Comparison of ENCODE assay signal across 19 cellular contexts in the genomic region with DNA sequence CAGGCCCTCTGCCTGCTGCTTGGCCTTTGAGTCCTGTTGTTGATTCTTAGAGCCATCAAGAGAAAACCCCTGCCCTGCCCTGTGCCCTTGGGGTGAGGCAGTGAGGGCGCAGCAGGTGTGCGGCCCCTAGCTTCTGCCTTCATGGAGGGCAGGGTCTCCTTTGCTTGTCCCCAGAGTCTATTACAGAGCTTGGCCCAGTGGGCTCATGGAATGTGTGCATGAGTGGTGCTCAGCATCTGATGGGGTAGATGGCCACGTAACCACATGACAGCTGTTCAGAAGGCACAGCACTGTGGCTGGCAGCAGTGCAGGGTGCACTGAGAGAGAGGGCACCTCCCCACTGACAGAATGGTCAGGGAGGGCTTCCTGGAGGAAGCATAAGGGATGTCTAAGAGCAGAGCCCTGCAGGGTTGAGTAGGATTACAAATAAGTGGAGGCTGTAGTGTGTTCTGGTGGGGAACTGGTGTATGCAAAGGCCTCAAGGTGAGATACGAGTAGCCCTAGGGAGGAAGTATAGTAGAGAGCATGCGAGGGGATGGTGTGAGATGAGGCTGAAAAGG.
"Had no signal": no experiment of that assay in that cellular context is flagged by ENCODE, and none has a peak within 500 bp of the region (broad histone marks: within the 10 kb centered on the region; RNA-seq: fewer than 3 reads in every experiment).

No MANE protein-coding gene starts in this region.

- H3K27ac ChIP-seq: body of pancreas, cardiac muscle cell, heart left ventricle, neural progenitor cell, right lobe of liver, transverse colon, uterus had no signal

- H3K9me3 Mint-ChIP-seq: activated T-helper 17 cell treated with anti-CD3 and anti-CD28 coated beads, Interleukin-2, amount 50 U/mL, for 72 hours; dendritic cell treated with granulocyte-macrophage colony-stimulating factor and Interleukin-4, amounts not matched to agents 40 ng/mL and 50 ng/mL, for 4 days; naive B cell; neural progenitor cell; stimulated activated effector memory CD8-positive, alpha-beta T cell treated with anti-CD3 and anti-CD28 coated beads, Interleukin-12 subunit alpha, Interleukin-12 subunit beta, amount 100 ng/mL, for 72 hours had no signal

- H3K4me2 ChIP-seq: neural progenitor cell had no signal

- H3K4me3 ChIP-seq: body of pancreas, cardiac muscle cell, heart left ventricle, neural progenitor cell, right lobe of liver, transverse colon, uterus had no signal

- H3K9ac ChIP-seq: neural progenitor cell had no signal

- H2AFZ ChIP-seq: neural progenitor cell had no signal

- DNase-seq: activated CD4-positive, alpha-beta T cell treated with anti-CD3 and anti-CD28 coated beads for 1 hour; activated CD4-positive, alpha-beta T cell treated with anti-CD3 and anti-CD28 coated beads, Interleukin-2, amount 50 U/mL, for 4 hours; activated naive CD4-positive, alpha-beta T cell treated with Interleukin-2 at 50 U/mL for 16 hours; body of pancreas; effector CD4-positive, alpha-beta T cell; left ventricle myocardium superior; mammary epithelial cell; naive B cell; right lobe of liver; small intestine; stimulated activated CD4-positive, alpha-beta T cell treated with anti-CD3 and anti-CD28 coated beads, Interleukin-2, amount 100 ng/mL, for 24 hours; transverse colon; uterus had no signal

- H3K4me1 Mint-ChIP-seq: activated T-helper 17 cell treated with anti-CD3 and anti-CD28 coated beads, Interleukin-2, amount 50 U/mL, for 72 hours; naive B cell; stimulated activated effector memory CD8-positive, alpha-beta T cell treated with anti-CD3 and anti-CD28 coated beads, Interleukin-12 subunit alpha, Interleukin-12 subunit beta, amount 100 ng/mL, for 72 hours had no signal

- H3K36me3 Mint-ChIP-seq: naive B cell had no signal

- H3K9me3 ChIP-seq: body of pancreas, heart left ventricle, right lobe of liver, transverse colon, uterus had no signal

- H3K36me3 ChIP-seq: neural progenitor cell, right lobe of liver, uterus had no signal

- H3K4me3 Mint-ChIP-seq: activated T-helper 17 cell treated with anti-CD3 and anti-CD28 coated beads, Interleukin-2, amount 50 U/mL, for 72 hours; dendritic cell treated with granulocyte-macrophage colony-stimulating factor and Interleukin-4, amounts not matched to agents 40 ng/mL and 50 ng/mL, for 4 days; neural progenitor cell; stimulated activated effector memory CD8-positive, alpha-beta T cell treated with anti-CD3 and anti-CD28 coated beads, Interleukin-12 subunit alpha, Interleukin-12 subunit beta, amount 100 ng/mL, for 72 hours had no signal

- H3K27me3 Mint-ChIP-seq: activated T-helper 17 cell treated with anti-CD3 and anti-CD28 coated beads, Interleukin-2, amount 50 U/mL, for 72 hours; dendritic cell treated with granulocyte-macrophage colony-stimulating factor and Interleukin-4, amounts not matched to agents 40 ng/mL and 50 ng/mL, for 4 days; naive B cell had no signal

- ATAC-seq: activated T-helper 17 cell treated with anti-CD3 and anti-CD28 coated beads, Interleukin-2, amount 50 U/mL, for 72 hours; body of pancreas; heart left ventricle; left ventricle myocardium superior; right lobe of liver; stimulated activated effector memory CD8-positive, alpha-beta T cell treated with anti-CD3 and anti-CD28 coated beads, Interleukin-12 subunit alpha, Interleukin-12 subunit beta, amount 100 ng/mL, for 72 hours had no signal

- H3K27me3 ChIP-seq: body of pancreas, heart left ventricle, neural progenitor cell, right lobe of liver, transverse colon, uterus had no signal

- H3K4me1 ChIP-seq: body of pancreas, heart left ventricle, neural progenitor cell, uterus had no signal

- H3K27ac Mint-ChIP-seq: activated T-helper 17 cell treated with anti-CD3 and anti-CD28 coated beads, Interleukin-2, amount 50 U/mL, for 72 hours; dendritic cell treated with granulocyte-macrophage colony-stimulating factor and Interleukin-4, amounts not matched to agents 40 ng/mL and 50 ng/mL, for 4 days; naive B cell; neural progenitor cell; stimulated activated effector memory CD8-positive, alpha-beta T cell treated with anti-CD3 and anti-CD28 coated beads, Interleukin-12 subunit alpha, Interleukin-12 subunit beta, amount 100 ng/mL, for 72 hours had no signal
